9 cellular contexts compared by ENCODE assay signal in the genomic region with DNA sequence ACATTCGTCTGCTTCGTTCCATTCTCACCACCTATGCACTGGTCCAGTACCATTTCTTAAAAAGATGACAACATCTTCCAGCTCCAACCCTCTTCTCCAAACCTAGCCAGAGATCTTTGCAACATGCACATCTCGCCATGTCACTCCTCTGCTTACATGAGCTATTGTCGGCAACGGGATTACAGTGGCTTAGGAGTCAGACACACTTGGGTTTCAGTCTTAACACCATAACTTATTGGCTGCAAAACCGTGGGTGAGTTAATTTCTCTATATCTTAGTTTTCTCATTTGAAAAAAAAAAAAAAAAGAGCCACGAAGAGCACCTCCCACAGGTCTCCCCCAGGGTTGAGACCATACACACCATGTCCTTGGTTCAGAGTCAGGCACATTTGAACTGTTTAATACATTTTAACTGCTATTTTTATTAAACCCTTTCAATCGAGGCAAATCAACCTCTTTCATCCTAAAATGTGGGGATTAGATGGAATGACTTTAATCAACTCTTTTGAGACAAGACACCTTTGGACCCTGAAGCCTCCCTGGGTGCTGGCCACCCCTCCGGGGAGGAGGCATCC. TPM values are rescaled to one million over a fixed set of nuclear protein-coding genes. Genes with fewer than 3 reads are reported as not detected.
A peak's percentile ranks its signal among the peaks of the same experiment; 100 is the strongest.
DNase-seq lines count a peak whose midpoint lies in the region; ATAC-seq, FAIRE-seq and TF ChIP-seq lines count a peak whose summit lies in the region.
"Had no signal": no experiment of that assay in that cellular context is flagged by ENCODE, and none has a peak within 500 bp of the region (broad histone marks: within the 10 kb centered on the region; RNA-seq: fewer than 3 reads in every experiment).

No MANE protein-coding gene starts in this region.

- H3K4me3 ChIP-seq in K562 (no peak overlapping the region), mesendoderm (ENCODE audit: low read length) (no peak overlapping the region)

- no peaks in the 10 kb centered on the region for H3K79me2 ChIP-seq in K562 (ENCODE audit: control insufficient read depth, insufficient read depth, low read length)
- H3K79me2 ChIP-seq in mesendoderm (ENCODE audit: control insufficient read depth, insufficient read depth, low read length) = no peaks in the 10 kb centered on the region

- H3K9me3 ChIP-seq in K562 (replicated peaks; ENCODE audit: control insufficient read depth, insufficient read depth, low read depth, low read length) = no peaks in the 10 kb centered on the region

- no peak overlapping the region for H2AK5ac ChIP-seq in mesendoderm (ENCODE audit: low read length)

- CTCF ChIA-PET in K562 (lab: Yijun Ruan, JAX; ENCODE audit: low intra/inter-chr PET ratio) = no interaction called here

- POLR2A ChIA-PET in K562 (lab: Yijun Ruan, JAX) = interaction anchor here (0.6 to 1.2 kb wide), 4 partner anchors 15 to 125 kb away, joined by 3 to 4 read pairs (median 3); no protein-coding TSS in a partner anchor

- peaks cover 8% of the 10 kb centered on the region for H4K20me1 ChIP-seq in K562 (replicated peaks; ENCODE audit: control insufficient read depth, insufficient read depth, low read length)

- no peak for TF ChIP-seq POLR2A in K562 (conservative IDR thresholded peaks at IDR 0.05)
- TF ChIP-seq POLR2A in GM12892 (IDR thresholded peaks at IDR 0.05; ENCODE audit: low read depth, low read length) = no peak

- H3K36me3 ChIP-seq in K562 (ENCODE audit: control insufficient read depth, insufficient read depth, low read length) (no peaks in the 10 kb centered on the region), mesendoderm (ENCODE audit: control insufficient read depth, insufficient read depth, low read length) (no peaks in the 10 kb centered on the region)

- H4K8ac ChIP-seq in mesendoderm (ENCODE audit: low read depth, low read length) = no peak overlapping the region

- FAIRE-seq in K562 (lab: Jason Lieb, UNC) = peak; percentile 19
- FAIRE-seq in frontal cortex (lab: Jason Lieb, UNC) = no peak
- no peak for FAIRE-seq in GM12892 (lab: Jason Lieb, UNC)

- H3K4ac ChIP-seq in mesendoderm (ENCODE audit: low read depth, low read length) = no peak overlapping the region

- in situ Hi-C loops in K562 (cut with MboI) = no loop called here

- no peak for TF ChIP-seq RAD21 in K562 (CRISPR knock-in tag; conservative IDR thresholded peaks at IDR 0.05 in 1 of 2, IDR thresholded peaks at IDR 0.05 in 1 of 2)

- intact Hi-C loops in K562 (cut with micrococcal nuclease) = no loop called here

- no peak overlapping the region for H4K5ac ChIP-seq in mesendoderm (ENCODE audit: low read length)

- no peaks in the 10 kb centered on the region for H3K9me1 ChIP-seq in K562 (ENCODE audit: control insufficient read depth, insufficient read depth, low read length)

- H2BK15ac ChIP-seq in mesendoderm (replicated peaks; ENCODE audit: low read depth) = no peak overlapping the region

- H3K4me2 ChIP-seq in K562 (ENCODE audit: insufficient read depth, low read length) (no peak overlapping the region), mesendoderm (ENCODE audit: low read length) (peak overlapping the region; percentile 42)

- ATAC-seq in K562 = no peak; the same call in 2 of the 3 replicates

- no TSS peak for BruUV-seq in K562 (replicated peaks; lab: Mats Ljungman, UMichigan)

- DNase-seq in stimulated activated CD4-positive, alpha-beta T cell treated with anti-CD3 and anti-CD28 coated beads, Interleukin-1b, Interleukin-23, amount 100 ng/mL, for 48 hours = peak; percentile 5
- no peak for DNase-seq in stimulated activated CD4-positive, alpha-beta T cell treated with anti-CD3 and anti-CD28 coated beads, Interleukin-2, amount 100 ng/mL, for 24 hours
- DNase-seq in K562 (ENCODE audit: extremely low read depth in 1 of 4, low spot score in 3 of 4) (no peak), mesendoderm (no peak), pons (ENCODE audit: low spot score) (no peak), frontal cortex (ENCODE audit: low spot score in 2 of 2) (no peak), AG08396 (ENCODE audit: low spot score) (no peak), GM12892 (ENCODE audit: insufficient read length) (no peak)
- DNase-seq: NCI-H1436 had no signal

- H3K23ac ChIP-seq in mesendoderm (ENCODE audit: low read length) = no peak overlapping the region

- H3K56ac ChIP-seq in mesendoderm (ENCODE audit: low read length) = peak overlapping the region; percentile 78

- no peak for TF ChIP-seq EP300 in K562 (IDR thresholded peaks at IDR 0.05; ENCODE audit: low read length)

- peaks cover 34 to 41% of the 10 kb centered on the region in 2 experiments for H3K27me3 ChIP-seq in K562 (ENCODE audit: control insufficient read depth in 2 of 2, insufficient read depth in 2 of 2, low read length in 2 of 2)
- peaks cover 6% of the 10 kb centered on the region for H3K27me3 ChIP-seq in mesendoderm (ENCODE audit: insufficient read depth, low read length, poor library complexity)

- no peak overlapping the region for H3K27ac ChIP-seq in K562 (ENCODE audit: extremely low read depth, low read depth, low read length)
- no peak overlapping the region for H3K27ac ChIP-seq in mesendoderm (ENCODE audit: low read depth, low read length)

- no peak overlapping the region; a peak in 1 of 4 replicates for H3K9ac ChIP-seq in K562 (ENCODE audit: insufficient read depth in 1 of 2, low read depth in 2 of 2, low read length in 2 of 2)
- peak overlapping the region; percentile 63 for H3K9ac ChIP-seq in mesendoderm (ENCODE audit: low read length)

- H2BK5ac ChIP-seq in mesendoderm (ENCODE audit: low read length) = no peak overlapping the region

- H2BK120ac ChIP-seq in mesendoderm (ENCODE audit: low read depth, low read length) = no peak overlapping the region

- no peak for TF ChIP-seq CTCF in K562 (IDR thresholded peaks at IDR 0.05 in 2 of 3, conservative IDR thresholded peaks at IDR 0.05 in 1 of 3; ENCODE audit: insufficient read depth in 2 of 3, low read depth in 1 of 3, low read length in 3 of 3)

- no peak overlapping the region for H3K18ac ChIP-seq in mesendoderm (ENCODE audit: low read length)

- H2AFZ ChIP-seq in K562 (ENCODE audit: low read depth, low read length) = no peak overlapping the region

- peaks cover 0 to 7% of the 10 kb centered on the region in 2 experiments; a peak in 1 of 5 replicates for H3K4me1 ChIP-seq in K562 (replicated peaks in 1 of 2; ENCODE audit: control insufficient read depth in 2 of 2, insufficient read depth in 2 of 2, low read length in 2 of 2)
- no peaks in the 10 kb centered on the region for H3K4me1 ChIP-seq in mesendoderm (ENCODE audit: control insufficient read depth, low read depth, low read length)

- H3K79me1 ChIP-seq in mesendoderm (ENCODE audit: low read length) = no peaks in the 10 kb centered on the region

- WGBS in K562 (ENCODE audit: insufficient coverage, low coverage, missing lambda C conversion rate) = 3% methylated on average over 9 of the region's 9 CpGs
- no CpG with 5 or more reads among the region's 9 CpGs for WGBS in mesendoderm (ENCODE audit: extremely low coverage, insufficient coverage, low lambda C conversion rate)

TF ChIP-seq in K562, 482 proteins besides CTCF, POLR2A, EP300 and RAD21 (continues in another document):
- TF ChIP-seq HCFC1 (IDR thresholded peaks at IDR 0.05; ENCODE audit: low read depth, low read length) (no peak), EZH2 (IDR thresholded peaks at IDR 0.05; ENCODE audit: borderline replicate concordance, low read depth, low read length) (peak; percentile 85), ARID1B (IDR thresholded peaks at IDR 0.05) (no peak), ZNF3 (CRISPR knock-in tag; IDR thresholded peaks at IDR 0.05) (no peak), PRMT5 (CRISPR knock-in tag; IDR thresholded peaks at IDR 0.05) (no peak)

RNA-seq across cellular contexts. Expression of a gene that starts 0.9 kb away (rescaled TPM):
- total RNA-seq in K562 (2011; cell fraction: chromatin; rRNA removed; ENCODE audit: low replicate concordance) = not detected in 2 replicates
- not detected in 2 replicates for total RNA-seq in K562 (2011; cell fraction: nucleolus; rRNA removed)
- not detected in 2 replicates for total RNA-seq in K562 (2011; cell fraction: nucleoplasm; rRNA removed)
- total RNA-seq in K562 (2014; rRNA removed) (0.36 TPM in 1 of 2 replicates, not detected in the other), K562 (2014; rRNA removed; fragmentation: Illumina TruSeq; extraction: Trizol) (not detected in 2 replicates), K562 (2015; rRNA removed; fragmentation: Illumina TruSeq; extraction: Trizol) (not detected in 2 replicates), K562 (2021) (not detected in 2 replicates), frontal cortex (2.4 TPM)
- polyA plus RNA-seq in K562 (2011; rRNA removed) (not detected in 2 replicates), K562 (2014; fragmentation: Illumina TruSeq; extraction: Trizol) (not detected in 2 replicates), K562 (2014; fragmentation: Nextera tagmentation; extraction: Ambion mirVana) (not detected), K562 (2014; rRNA removed) (0.03 TPM in 1 of 2 replicates, not detected in the other)
- polyA plus RNA-seq in K562 (2011; cell fraction: cytosol; rRNA removed) = not detected in 2 replicates
- not detected in 2 replicates for polyA plus RNA-seq in K562 (2011; cell fraction: nucleus; rRNA removed)
- polyA plus RNA-seq in K562 (2012) = 0.10 TPM in 1 of 2 replicates, not detected in the other
- polyA minus RNA-seq in K562 (2011; rRNA and poly(A)+ RNA removed) = not detected in 2 replicates
- polyA minus RNA-seq in K562 (2011; cell fraction: cytosol; rRNA and poly(A)+ RNA removed) = not detected in 2 replicates
- not detected in 2 replicates for polyA minus RNA-seq in K562 (2011; cell fraction: nucleus; rRNA and poly(A)+ RNA removed)
- 1.3 TPM for polyA plus RNA-seq in mesendoderm (2013, experiment 1 of 2)
- polyA plus RNA-seq in mesendoderm (2013, experiment 2 of 2) = 1.5 TPM
- 1.2 TPM for polyA plus RNA-seq in GM12892 (2012; ENCODE audit: missing spikeins)

RNA-seq across cellular contexts. Expression of a gene that starts 27.4 kb away (rescaled TPM):
- total RNA-seq in K562 (2011; cell fraction: chromatin; rRNA removed; ENCODE audit: low replicate concordance) = not detected in 2 replicates
- total RNA-seq in K562 (2011; cell fraction: nucleolus; rRNA removed) = not detected in 2 replicates
- not detected in 2 replicates for total RNA-seq in K562 (2011; cell fraction: nucleoplasm; rRNA removed)
- not detected in 2 replicates for total RNA-seq in K562 (2014; rRNA removed)
- not detected in 2 replicates for total RNA-seq in K562 (2014; rRNA removed; fragmentation: Illumina TruSeq; extraction: Trizol)
- not detected in 2 replicates for total RNA-seq in K562 (2015; rRNA removed; fragmentation: Illumina TruSeq; extraction: Trizol)
- total RNA-seq in K562 (2021) = 0.07 and 0.13 TPM in 2 replicates
- not detected in 2 replicates for polyA plus RNA-seq in K562 (2011; rRNA removed)
- polyA plus RNA-seq in K562 (2011; cell fraction: cytosol; rRNA removed) = not detected in 2 replicates
- polyA plus RNA-seq in K562 (2011; cell fraction: nucleus; rRNA removed) = not detected in 2 replicates
- polyA plus RNA-seq in K562 (2012) = 0.03 TPM in 1 of 2 replicates, not detected in the other
- not detected in 2 replicates for polyA plus RNA-seq in K562 (2014; fragmentation: Illumina TruSeq; extraction: Trizol)
- polyA plus RNA-seq in K562 (2014; fragmentation: Nextera tagmentation; extraction: Ambion mirVana) = not detected
- not detected in 2 replicates for polyA plus RNA-seq in K562 (2014; rRNA removed)
- polyA minus RNA-seq in K562 (2011; rRNA and poly(A)+ RNA removed) = not detected in 2 replicates
- 0.29 and 0.73 TPM in 2 replicates for polyA minus RNA-seq in K562 (2011; cell fraction: cytosol; rRNA and poly(A)+ RNA removed)
- 0.11 and 0.27 TPM in 2 replicates for polyA minus RNA-seq in K562 (2011; cell fraction: nucleus; rRNA and poly(A)+ RNA removed)
- polyA plus RNA-seq in mesendoderm (2013, experiment 1 of 2) = 0.70 TPM
- polyA plus RNA-seq in mesendoderm (2013, experiment 2 of 2) = 0.76 TPM
- total RNA-seq in frontal cortex = 1.2 TPM
- 0.08 TPM for polyA plus RNA-seq in GM12892 (2012; ENCODE audit: missing spikeins)
